Comparison of ENCODE assay signal across 28 cellular contexts in genomic region chr2:42560886-42561285, GRCh38.
"Had no signal": no experiment of that assay in that cellular context is flagged by ENCODE, and none has a peak within 500 bp of the region (broad histone marks: within the 10 kb centered on the region; RNA-seq: fewer than 3 reads in every experiment).

No MANE protein-coding gene starts in this region.

- DNase-seq: activated CD4-positive, alpha-beta memory T cell treated with anti-CD3 and anti-CD28 coated beads, Interleukin-2, amount 10 ng/mL, durations not matched to agents 7 days and 5 days; activated CD4-positive, alpha-beta T cell treated with anti-CD3 and anti-CD28 coated beads for 1 hour; activated CD4-positive, alpha-beta T cell treated with anti-CD3 and anti-CD28 coated beads, Interleukin-2, amount 10 ng/mL, durations not matched to agents 7 days and 5 days; activated naive CD4-positive, alpha-beta T cell treated with Interleukin-2 at 50 U/mL for 16 hours; activated naive CD8-positive, alpha-beta T cell treated with anti-CD3 and anti-CD28 coated beads, Interleukin-2, amount 10 ng/mL, durations not matched to agents 7 days and 5 days; activated T-cell treated with anti-CD3 and anti-CD28 coated beads, Interleukin-2, amount 50 U/mL, for 4 hours; cerebellar nuclear complex; colonic mucosa; effector memory CD4-positive, alpha-beta T cell; head of caudate nucleus; hippocampal formation; left cardiac atrium; pancreas; retina; sigmoid colon; small intestine; stimulated activated CD4-positive, alpha-beta T cell treated with anti-CD3 and anti-CD28 coated beads, Interleukin-4, amount 100 ng/mL, for 24 hours; stimulated activated naive CD8-positive, alpha-beta T cell treated with anti-CD3 and anti-CD28 coated beads, Interleukin-15, amount 100 ng/mL, for 72 hours; substantia nigra; T-helper 17 cell; uterus had no signal

- H3K4me1 Mint-ChIP-seq: activated CD4-positive, alpha-beta memory T cell treated with anti-CD3 and anti-CD28 coated beads, Interleukin-2, amount 10 ng/mL, durations not matched to agents 7 days and 5 days; activated CD4-positive, alpha-beta T cell treated with anti-CD3 and anti-CD28 coated beads, Interleukin-2, amount 10 ng/mL, durations not matched to agents 7 days and 5 days; activated naive CD8-positive, alpha-beta T cell treated with anti-CD3 and anti-CD28 coated beads, Interleukin-2, amount 10 ng/mL, durations not matched to agents 7 days and 5 days; brain; stimulated activated naive CD8-positive, alpha-beta T cell treated with anti-CD3 and anti-CD28 coated beads, Interleukin-15, amount 100 ng/mL, for 72 hours had no signal

- H3K27ac Mint-ChIP-seq: activated CD4-positive, alpha-beta memory T cell treated with anti-CD3 and anti-CD28 coated beads, Interleukin-2, amount 10 ng/mL, durations not matched to agents 7 days and 5 days; activated CD4-positive, alpha-beta T cell treated with anti-CD3 and anti-CD28 coated beads, Interleukin-2, amount 10 ng/mL, durations not matched to agents 7 days and 5 days; activated naive CD8-positive, alpha-beta T cell treated with anti-CD3 and anti-CD28 coated beads, Interleukin-2, amount 10 ng/mL, durations not matched to agents 7 days and 5 days; brain; T-helper 17 cell; type B pancreatic cell had no signal

- H3K27ac ChIP-seq: ascending aorta, cardiac muscle cell, gastroesophageal sphincter, prostate gland, sigmoid colon, uterus had no signal

- ATAC-seq: activated T-cell treated with anti-CD3 and anti-CD28 coated beads, Interleukin-2, amount 50 U/mL, for 4 hours; gastroesophageal sphincter; left cardiac atrium; stimulated activated memory B cell treated with anti-CD40 and anti-IgM and Interleukin-4, amounts not matched to agents 10 μg/mL and 1 μg/mL and 100 μg/mL, for 72 hours; stimulated activated naive CD8-positive, alpha-beta T cell treated with anti-CD3 and anti-CD28 coated beads, Interleukin-15, amount 100 ng/mL, for 72 hours; T-helper 17 cell had no signal

- H3K36me3 ChIP-seq: ascending aorta, cardiac muscle cell, colonic mucosa, gastroesophageal sphincter, pancreas, prostate gland, sigmoid colon, uterus had no signal

- H3K4me1 ChIP-seq: ascending aorta, gastroesophageal sphincter, prostate gland, sigmoid colon, uterus had no signal

- H3K27me3 ChIP-seq: ascending aorta, cardiac muscle cell, colonic mucosa, gastroesophageal sphincter, pancreas, sigmoid colon, uterus had no signal

- H3K4me3 Mint-ChIP-seq: activated CD4-positive, alpha-beta memory T cell treated with anti-CD3 and anti-CD28 coated beads, Interleukin-2, amount 10 ng/mL, durations not matched to agents 7 days and 5 days; activated CD4-positive, alpha-beta T cell treated with anti-CD3 and anti-CD28 coated beads, Interleukin-2, amount 10 ng/mL, durations not matched to agents 7 days and 5 days; activated naive CD8-positive, alpha-beta T cell treated with anti-CD3 and anti-CD28 coated beads, Interleukin-2, amount 10 ng/mL, durations not matched to agents 7 days and 5 days; activated T-cell treated with anti-CD3 and anti-CD28 coated beads, Interleukin-2, amount 50 U/mL, for 4 hours; brain; stimulated activated memory B cell treated with anti-CD40 and anti-IgM and Interleukin-4, amounts not matched to agents 10 μg/mL and 1 μg/mL and 100 μg/mL, for 72 hours; stimulated activated naive CD8-positive, alpha-beta T cell treated with anti-CD3 and anti-CD28 coated beads, Interleukin-15, amount 100 ng/mL, for 72 hours; T-helper 17 cell; type B pancreatic cell had no signal

- H3K4me3 ChIP-seq: ascending aorta, cardiac muscle cell, colonic mucosa, gastroesophageal sphincter, pancreas, prostate gland, sigmoid colon, uterus had no signal

- H3K9me3 Mint-ChIP-seq: activated CD4-positive, alpha-beta memory T cell treated with anti-CD3 and anti-CD28 coated beads, Interleukin-2, amount 10 ng/mL, durations not matched to agents 7 days and 5 days; activated CD4-positive, alpha-beta T cell treated with anti-CD3 and anti-CD28 coated beads, Interleukin-2, amount 10 ng/mL, durations not matched to agents 7 days and 5 days; activated naive CD8-positive, alpha-beta T cell treated with anti-CD3 and anti-CD28 coated beads, Interleukin-2, amount 10 ng/mL, durations not matched to agents 7 days and 5 days; activated T-cell treated with anti-CD3 and anti-CD28 coated beads, Interleukin-2, amount 50 U/mL, for 4 hours; brain; stimulated activated memory B cell treated with anti-CD40 and anti-IgM and Interleukin-4, amounts not matched to agents 10 μg/mL and 1 μg/mL and 100 μg/mL, for 72 hours; stimulated activated naive CD8-positive, alpha-beta T cell treated with anti-CD3 and anti-CD28 coated beads, Interleukin-15, amount 100 ng/mL, for 72 hours; type B pancreatic cell had no signal

- H3K9me3 ChIP-seq: ascending aorta, colonic mucosa, gastroesophageal sphincter, pancreas, prostate gland, sigmoid colon, uterus had no signal

- H3K27me3 Mint-ChIP-seq: activated CD4-positive, alpha-beta T cell treated with anti-CD3 and anti-CD28 coated beads, Interleukin-2, amount 10 ng/mL, durations not matched to agents 7 days and 5 days; activated naive CD8-positive, alpha-beta T cell treated with anti-CD3 and anti-CD28 coated beads, Interleukin-2, amount 10 ng/mL, durations not matched to agents 7 days and 5 days; stimulated activated memory B cell treated with anti-CD40 and anti-IgM and Interleukin-4, amounts not matched to agents 10 μg/mL and 1 μg/mL and 100 μg/mL, for 72 hours; stimulated activated naive CD8-positive, alpha-beta T cell treated with anti-CD3 and anti-CD28 coated beads, Interleukin-15, amount 100 ng/mL, for 72 hours; type B pancreatic cell had no signal

- H3K36me3 Mint-ChIP-seq: activated naive CD8-positive, alpha-beta T cell treated with anti-CD3 and anti-CD28 coated beads, Interleukin-2, amount 10 ng/mL, durations not matched to agents 7 days and 5 days; brain; stimulated activated memory B cell treated with anti-CD40 and anti-IgM and Interleukin-4, amounts not matched to agents 10 μg/mL and 1 μg/mL and 100 μg/mL, for 72 hours had no signal
